16 cellular contexts compared by ENCODE assay signal in genomic region chr11:122517403-122518379, GRCh38.
DNase-seq lines count a peak whose midpoint lies in the region; ATAC-seq and TF ChIP-seq lines count a peak whose summit lies in the region.
"Had no signal": no experiment of that assay in that cellular context is flagged by ENCODE, and none has a peak within 500 bp of the region (broad histone marks: within the 10 kb centered on the region; RNA-seq: fewer than 3 reads in every experiment).

No MANE protein-coding gene starts in this region.

- H3K4me3 ChIP-seq in fibroblast of the aortic adventitia (ENCODE audit: low read depth, low read length): no peak overlapping the region
- no peak overlapping the region for H3K4me3 ChIP-seq in aorta (ENCODE audit: low read length in 2 of 2)
- H3K4me3 ChIP-seq: BLaER1, PC-9 had no signal

- H3K9me3 ChIP-seq in aorta (ENCODE audit: control insufficient read depth, low read length): no peaks in the 10 kb centered on the region
- H3K9me3 ChIP-seq: BLaER1 had no signal

- H3K36me3 ChIP-seq in aorta (ENCODE audit: control insufficient read depth in 1 of 2, insufficient read depth in 2 of 2, low read length in 1 of 2): no peaks in the 10 kb centered on the region
- H3K36me3 ChIP-seq: BLaER1 had no signal

- H3K4me1 ChIP-seq in aorta (ENCODE audit: control insufficient read depth in 1 of 2, insufficient read depth in 2 of 2, low read length in 2 of 2): no peaks in the 10 kb centered on the region

- no peak overlapping the region for H3K27ac ChIP-seq in aorta (ENCODE audit: low read depth in 1 of 2, low read length in 2 of 2)
- H3K27ac ChIP-seq: 22Rv1, BLaER1, PC-9 had no signal

- intact Hi-C loops in aorta (cut with DNase I): no loop called here

- WGBS in aorta, 2 donors: 61 to 64% methylated on average over 4 of the region's 4 CpGs

- no peak for TF ChIP-seq CTCF in fibroblast of the aortic adventitia (IDR thresholded peaks at IDR 0.05; ENCODE audit: insufficient read depth, low read length)

- no peaks in the 10 kb centered on the region for H3K27me3 ChIP-seq in aorta (ENCODE audit: control insufficient read depth in 1 of 2, insufficient read depth in 2 of 2, low read length in 1 of 2)
- H3K27me3 ChIP-seq: BLaER1 had no signal

- peak; percentile 64 for ATAC-seq in aorta (ENCODE audit: low FRiP score)

- DNase-seq in NCI-H524 (lab: John Stamatoyannopoulos, UW) (peak; percentile 19 to 33), NCI-H524 treated with DMSO at 0.1 percent for 48 hours (lab: John Stamatoyannopoulos, UW) (no peak), amniotic epithelial cell (ENCODE audit: low read depth) (peak; percentile 27), fibroblast of the aortic adventitia (ENCODE audit: low read depth) (peak; percentile 46), aorta (no peak), NCI-H2081 treated with DMSO at 0.1 percent for 48 hours (lab: John Stamatoyannopoulos, UW) (no peak), SW 1271 (lab: John Stamatoyannopoulos, UW) (no peak), DMS153 (lab: John Stamatoyannopoulos, UW) (no peak)
- DNase-seq: CD4-positive, alpha-beta memory T cell; Kasumi-1; NCI-H1105 treated with DMSO at 0.1 percent for 48 hours; NCI-H1694; NCI-H510A treated with DMSO at 0.1 percent for 48 hours; PC-9 had no signal

Comparison
In these comparisons a context has a peak if more than half of its experiments do, and no peak if none do; other contexts are left out.
1. DNase-seq: peak in NCI-H524 (2 of 2), amniotic epithelial cell (single experiment) and fibroblast of the aortic adventitia (single experiment); none in NCI-H524 treated with DMSO at 0.1 percent for 48 hours (single experiment), aorta (0 of 2), NCI-H2081 treated with DMSO at 0.1 percent for 48 hours (single experiment), SW 1271 (0 of 2) and DMS153 (single experiment).